ENCODE assay signal across 16 cellular contexts in genomic region chr22:47783433-47784366, GRCh38.
DNase-seq lines count a peak whose midpoint lies in the region; ATAC-seq and TF ChIP-seq lines count a peak whose summit lies in the region.
"Had no signal": no experiment of that assay in that cellular context is flagged by ENCODE, and none has a peak within 500 bp of the region (broad histone marks: within the 10 kb centered on the region; RNA-seq: fewer than 3 reads in every experiment).

No MANE protein-coding gene starts in this region.

- TF ChIP-seq POLR2A in esophagus muscularis mucosa (IDR thresholded peaks at IDR 0.05; ENCODE audit: low read depth): no peak

- ATAC-seq in Right ventricle myocardium superior (ENCODE audit: poor library complexity): no peak

- DNase-seq in cardiac septum (ENCODE audit: low spot score): peak; percentile 39
- DNase-seq in Right ventricle myocardium superior: no peak
- peak; percentile 27 for DNase-seq in NCI-H345 treated with DMSO at 0.1 percent for 48 hours (lab: John Stamatoyannopoulos, UW; ENCODE audit: unreplicated experiment)
- DNase-seq in esophagus muscularis mucosa (ENCODE audit: extremely low spot score): peak; percentile 62
- peak; percentile 34 for DNase-seq in ureter (ENCODE audit: low spot score)
- no peak for DNase-seq in SKM-1 treated with dmso at 0.1 percent for 144 hours (lab: John Stamatoyannopoulos, UW; ENCODE audit: unreplicated experiment)
- no peak for DNase-seq in activated CD4-positive, alpha-beta T cell treated with anti-CD3 and anti-CD28 coated beads for 1 hour
- DNase-seq in SIG-M5 (lab: John Stamatoyannopoulos, UW): no peak
- DNase-seq: Caco-2, NCI-H1048, NCI-H2227 treated with DMSO at 0.1 percent for 48 hours, NCI-H526, OCI-M1 had no signal

- H3K9me3 ChIP-seq in esophagus muscularis mucosa: peaks cover 0 to 19% (median 14%) of the 10 kb centered on the region in 4 donors
- H3K9me3 ChIP-seq: Caco-2, HAP-1 had no signal

- peaks cover 0 to 69% (median 0%) of the 10 kb centered on the region in 4 donors for H3K27me3 ChIP-seq in esophagus muscularis mucosa
- H3K27me3 ChIP-seq: BLaER1 treated with 17β-estradiol and CSF1 and Interleukin-3, amounts not matched to agents 10 nM and 100 nM had no signal

- no peak overlapping the region for H3K27ac ChIP-seq in esophagus muscularis mucosa (replicated peaks in 1 of 4)
- H3K27ac ChIP-seq: BLaER1 treated with 17β-estradiol and CSF1 and Interleukin-3, amounts not matched to agents 10 nM and 100 nM; KMS-11 had no signal

- TF ChIP-seq CTCF in esophagus muscularis mucosa (IDR thresholded peaks at IDR 0.05): no peak

- no peak overlapping the region for H3K4me3 ChIP-seq in esophagus muscularis mucosa
- H3K4me3 ChIP-seq: BLaER1 treated with 17β-estradiol and CSF1 and Interleukin-3, amounts not matched to agents 10 nM and 100 nM; HAP-1 had no signal

- no peaks in the 10 kb centered on the region for H3K4me1 ChIP-seq in esophagus muscularis mucosa
- H3K4me1 ChIP-seq: BLaER1 treated with 17β-estradiol and CSF1 and Interleukin-3, amounts not matched to agents 10 nM and 100 nM; Caco-2; HAP-1 had no signal

- TF ChIP-seq EP300 in esophagus muscularis mucosa (IDR thresholded peaks at IDR 0.05): no peak

- 75% methylated on average over 15 of the region's 20 CpGs for WGBS in esophagus muscularis mucosa

- intact Hi-C loops in cardiac septum (cut with DNase I): no loop called here
- intact Hi-C loops in Right ventricle myocardium superior (cut with DNase I): no loop called here
- intact Hi-C loops in esophagus muscularis mucosa (cut with DNase I): no loop called here

- no peaks in the 10 kb centered on the region for H3K36me3 ChIP-seq in esophagus muscularis mucosa
- H3K36me3 ChIP-seq: BLaER1 treated with 17β-estradiol and CSF1 and Interleukin-3, amounts not matched to agents 10 nM and 100 nM; HAP-1 had no signal

Comparison
In these comparisons a context has a peak if more than half of its experiments do, and no peak if none do; other contexts are left out.
1. DNase-seq: peak in cardiac septum (single experiment), NCI-H345 treated with DMSO at 0.1 percent for 48 hours (single experiment), esophagus muscularis mucosa (single experiment) and ureter (single experiment); none in Right ventricle myocardium superior (single experiment), SKM-1 treated with dmso at 0.1 percent for 144 hours (single experiment), activated CD4-positive, alpha-beta T cell treated with anti-CD3 and anti-CD28 coated beads for 1 hour (single experiment) and SIG-M5 (single experiment).